ENCODE assay signal across 23 cellular contexts in genomic region chr10:36531621-36532020, GRCh38.
DNase-seq lines count a peak whose midpoint lies in the region; ATAC-seq, FAIRE-seq and TF ChIP-seq lines count a peak whose summit lies in the region.
"Had no signal": no experiment of that assay in that cellular context is flagged by ENCODE, and none has a peak within 500 bp of the region (broad histone marks: within the 10 kb centered on the region; RNA-seq: fewer than 3 reads in every experiment).

No MANE protein-coding gene starts in this region.

- no peaks in the 10 kb centered on the region for H3K27me3 ChIP-seq in BLaER1 treated with 17β-estradiol and CSF1 and Interleukin-3, amounts not matched to agents 10 nM and 100 nM
- H3K27me3 ChIP-seq in endothelial cell of umbilical vein (ENCODE audit: control insufficient read depth in 2 of 2, insufficient read depth in 2 of 2, low read length in 2 of 2) (no peaks in the 10 kb centered on the region), osteoblast (ENCODE audit: insufficient read depth, low read length) (no peaks in the 10 kb centered on the region)
- H3K27me3 ChIP-seq: BLaER1, heart right ventricle, tibial artery had no signal

- POLR2A ChIA-PET in endothelial cell of umbilical vein (lab: Charles Lee), result interaction anchor here (0.6 kb wide), 1 partner anchor 158 kb away, joined by 4 read pairs; no protein-coding TSS in a partner anchor

- peak overlapping the region in 7 of 11 experiments; percentile 17 to 94 (median 89); a peak in 8 of 22 replicates for H3K27ac ChIP-seq in BLaER1 treated with 17β-estradiol and CSF1 and Interleukin-3, amounts not matched to agents 10 nM and 100 nM
- no peak overlapping the region for H3K27ac ChIP-seq in endothelial cell of umbilical vein (ENCODE audit: insufficient read depth, low read depth, low read length)
- H3K27ac ChIP-seq in osteoblast (ENCODE audit: low read depth, low read length), result no peak overlapping the region
- H3K27ac ChIP-seq: BLaER1, coronary artery, heart right ventricle, prostate gland, tibial artery had no signal

- no peak for TF ChIP-seq POLR2A in endothelial cell of umbilical vein (IDR thresholded peaks at IDR 0.05; ENCODE audit: low read depth, low read length)

- CTCF ChIA-PET in endothelial cell of umbilical vein (lab: Charles Lee), result no interaction called here

- no peak overlapping the region for H3K9ac ChIP-seq in BLaER1 treated with 17β-estradiol and CSF1 and Interleukin-3, amounts not matched to agents 10 nM and 100 nM
- H3K9ac ChIP-seq in endothelial cell of umbilical vein (replicated peaks; ENCODE audit: extremely low read depth, insufficient read depth, low read length), result no peak overlapping the region
- H3K9ac ChIP-seq: BLaER1 had no signal

- no peak overlapping the region for H3K4me2 ChIP-seq in BLaER1 treated with 17β-estradiol and CSF1 and Interleukin-3, amounts not matched to agents 10 nM and 100 nM
- H3K4me2 ChIP-seq in endothelial cell of umbilical vein (ENCODE audit: insufficient read depth, low read length) (no peak overlapping the region), osteoblast (ENCODE audit: insufficient read depth, low read length) (no peak overlapping the region)
- H3K4me2 ChIP-seq: BLaER1 had no signal

- peaks cover 15 to 37% (median 28%) of the 10 kb centered on the region in 10 experiments for H3K4me1 ChIP-seq in BLaER1 treated with 17β-estradiol and CSF1 and Interleukin-3, amounts not matched to agents 10 nM and 100 nM
- H3K4me1 ChIP-seq in endothelial cell of umbilical vein (ENCODE audit: control insufficient read depth, extremely low read depth, insufficient read depth, low read length), result peaks cover 15% of the 10 kb centered on the region
- H3K4me1 ChIP-seq in osteoblast (ENCODE audit: insufficient read depth, low read length), result peaks cover 10% of the 10 kb centered on the region
- H3K4me1 ChIP-seq: heart right ventricle, prostate gland, tibial artery had no signal

- ATAC-seq in HG03378 (IDR thresholded peaks at IDR 0.05; ENCODE audit: unreplicated experiment) (no peak), HG03565 (IDR thresholded peaks at IDR 0.05; ENCODE audit: unreplicated experiment) (no peak)
- ATAC-seq: heart right ventricle, WTC11 had no signal

- no peak for TF ChIP-seq CTCF in endothelial cell of umbilical vein (IDR thresholded peaks at IDR 0.05; ENCODE audit: extremely low read depth in 1 of 2, insufficient read depth in 1 of 2, low read depth in 1 of 2, low read length in 2 of 2)
- TF ChIP-seq CTCF in osteoblast (IDR thresholded peaks at IDR 0.05; ENCODE audit: extremely low read depth, low read depth, low read length), result no peak

- H3K9me3 ChIP-seq in BLaER1 treated with 17β-estradiol and CSF1 and Interleukin-3, amounts not matched to agents 10 nM and 100 nM (replicated peaks in 1 of 11), result peaks cover 9 to 35% (median 20%) of the 10 kb centered on the region in 11 experiments; a peak in 18 of 22 replicates
- H3K9me3 ChIP-seq in endothelial cell of umbilical vein (replicated peaks; ENCODE audit: control insufficient read depth, insufficient read depth, low read length) (no peaks in the 10 kb centered on the region), osteoblast (ENCODE audit: low read depth, low read length) (no peaks in the 10 kb centered on the region)
- H3K9me3 ChIP-seq: prostate gland had no signal

- no TSS peak for BruUV-seq in endothelial cell of umbilical vein (replicated peaks; lab: Mats Ljungman, UMichigan)

- H3K9me1 ChIP-seq in endothelial cell of umbilical vein (replicated peaks; ENCODE audit: control insufficient read depth, extremely low read depth, insufficient read depth, low read length), result no peaks in the 10 kb centered on the region

- intact Hi-C loops in endothelial cell of umbilical vein (cut with micrococcal nuclease), result no loop called here

- H3K36me3 ChIP-seq in BLaER1 treated with 17β-estradiol and CSF1 and Interleukin-3, amounts not matched to agents 10 nM and 100 nM, result no peaks in the 10 kb centered on the region
- no peaks in the 10 kb centered on the region for H3K36me3 ChIP-seq in endothelial cell of umbilical vein (ENCODE audit: control insufficient read depth in 2 of 2, extremely low read depth in 1 of 2, insufficient read depth in 2 of 2, low read length in 2 of 2)
- H3K36me3 ChIP-seq in osteoblast (ENCODE audit: insufficient read depth, low read length), result no peaks in the 10 kb centered on the region
- H3K36me3 ChIP-seq: BLaER1, heart right ventricle, prostate gland, tibial artery had no signal

- no peak overlapping the region for H2AFZ ChIP-seq in endothelial cell of umbilical vein (ENCODE audit: low read depth, low read length)
- H2AFZ ChIP-seq in osteoblast (ENCODE audit: low read length), result no peak overlapping the region

- no peak for FAIRE-seq in endothelial cell of umbilical vein (lab: Jason Lieb, UNC)

- H3K79me2 ChIP-seq in endothelial cell of umbilical vein (ENCODE audit: control insufficient read depth, insufficient read depth, low read length), result no peaks in the 10 kb centered on the region
- no peaks in the 10 kb centered on the region for H3K79me2 ChIP-seq in osteoblast (ENCODE audit: insufficient read depth, low read length)

- DNase-seq in LHCN-M2 (ENCODE audit: low read depth) (peak; percentile 71), endothelial cell of umbilical vein (ENCODE audit: low read depth, low spot score) (no peak), osteoblast (ENCODE audit: insufficient read length, low spot score, missing footprints) (peak; percentile 79), T1000 (lab: John Stamatoyannopoulos, UW) (no peak)
- DNase-seq: activated CD4-positive, alpha-beta memory T cell treated with anti-CD3 and anti-CD28 coated beads for 36 hours; activated gamma-delta T cell; DND-41; endodermal cell; heart right ventricle; immature natural killer cell; NCI-H1417; NCI-H2107; NCI-H524 treated with DMSO at 0.1 percent for 48 hours; stimulated activated CD4-positive, alpha-beta T cell treated with anti-CD3 and anti-CD28 coated beads, Interleukin-4, amount 100 ng/mL, for 1 hour; stimulated activated naive CD4-positive, alpha-beta T cell; tibial artery had no signal

- H4K20me1 ChIP-seq in BLaER1 treated with 17β-estradiol and CSF1 and Interleukin-3, amounts not matched to agents 10 nM and 100 nM, result no peaks in the 10 kb centered on the region
- H4K20me1 ChIP-seq in endothelial cell of umbilical vein (replicated peaks; ENCODE audit: control insufficient read depth, extremely low read depth, insufficient read depth, low read length) (no peaks in the 10 kb centered on the region), osteoblast (ENCODE audit: insufficient read depth, low read length) (no peaks in the 10 kb centered on the region)
- H4K20me1 ChIP-seq: BLaER1 had no signal

- dilution Hi-C loops in endothelial cell of umbilical vein (cut with MboI; ENCODE audit: extremely low pct_ligation_motif_present, low sequenced_read_pairs), result no loop called here

- no peak overlapping the region for H3K4me3 ChIP-seq in BLaER1 treated with 17β-estradiol and CSF1 and Interleukin-3, amounts not matched to agents 10 nM and 100 nM
- H3K4me3 ChIP-seq in endothelial cell of umbilical vein (replicated peaks in 1 of 3; ENCODE audit: insufficient read depth in 1 of 3, low read depth in 1 of 3, low read length in 3 of 3) (no peak overlapping the region), osteoblast (ENCODE audit: insufficient read depth, low read length) (no peak overlapping the region)
- H3K4me3 ChIP-seq: BLaER1, coronary artery, heart right ventricle, prostate gland, tibial artery had no signal

TF ChIP-seq in endothelial cell of umbilical vein, 7 proteins besides CTCF, POLR2A, EP300 and RAD21:
- TF ChIP-seq FOS (IDR thresholded peaks at IDR 0.05; ENCODE audit: borderline replicate concordance, insufficient read depth, low read length), result no peak
- peak; percentile 48 for TF ChIP-seq JUN (IDR thresholded peaks at IDR 0.05; ENCODE audit: borderline replicate concordance, insufficient read depth, insufficient read length, low read depth)
- TF ChIP-seq POLR2AphosphoS5 (IDR thresholded peaks at IDR 0.05; ENCODE audit: insufficient read depth, low read depth, low read length), result no peak

Comparison
In these comparisons a context has a peak if more than half of its experiments do, and no peak if none do; other contexts are left out.
1. H3K27ac ChIP-seq: peak in BLaER1 treated with 17β-estradiol and CSF1 and Interleukin-3, amounts not matched to agents 10 nM and 100 nM (7 of 11); none in endothelial cell of umbilical vein (single experiment) and osteoblast (single experiment).
2. DNase-seq: peak in LHCN-M2 (single experiment) and osteoblast (single experiment); none in endothelial cell of umbilical vein (single experiment) and T1000 (single experiment).